In genomic region chr6:136989591-136990578, GRCh38 we compare ENCODE assay signal across 9 cellular contexts. TPM values are rescaled to one million over a fixed set of nuclear protein-coding genes. Genes with fewer than 3 reads are reported as not detected.
DNase-seq lines count a peak whose midpoint lies in the region; ATAC-seq, FAIRE-seq and TF ChIP-seq lines count a peak whose summit lies in the region.
"Had no signal": no experiment of that assay in that cellular context is flagged by ENCODE, and none has a peak within 500 bp of the region (broad histone marks: within the 10 kb centered on the region; RNA-seq: fewer than 3 reads in every experiment).

No MANE protein-coding gene starts in this region.

- H3K27ac ChIP-seq in ascending aorta = no peak overlapping the region

- no peaks in the 10 kb centered on the region for H3K27me3 ChIP-seq in ascending aorta

- no peaks in the 10 kb centered on the region for H3K9me3 Mint-ChIP-seq in stimulated activated memory B cell treated with anti-CD40 and anti-IgM and Interleukin-4, amounts not matched to agents 10 μg/mL and 1 μg/mL and 100 μg/mL, for 72 hours
- H3K9me3 Mint-ChIP-seq: activated naive CD8-positive, alpha-beta T cell treated with anti-CD3 and anti-CD28 coated beads, Interleukin-2, amount 10 ng/mL, durations not matched to agents 7 days and 5 days had no signal

- peak; percentile 24 for ATAC-seq in stimulated activated memory B cell treated with anti-CD40 and anti-IgM and Interleukin-4, amounts not matched to agents 10 μg/mL and 1 μg/mL and 100 μg/mL, for 72 hours
- ATAC-seq in HG03039 (IDR thresholded peaks at IDR 0.05; ENCODE audit: unreplicated experiment) = no peak

- FAIRE-seq in HTR-8/SVneo (lab: Jason Lieb, UNC) (no peak), GM12892 (lab: Jason Lieb, UNC) (no peak)

- no peaks in the 10 kb centered on the region for H3K9me3 ChIP-seq in ascending aorta

- no peak for TF ChIP-seq POLR2A in GM12892 (IDR thresholded peaks at IDR 0.05; ENCODE audit: low read depth, low read length)

- H3K4me3 Mint-ChIP-seq in stimulated activated memory B cell treated with anti-CD40 and anti-IgM and Interleukin-4, amounts not matched to agents 10 μg/mL and 1 μg/mL and 100 μg/mL, for 72 hours = peak overlapping the region; percentile 19
- H3K4me3 Mint-ChIP-seq: activated naive CD8-positive, alpha-beta T cell treated with anti-CD3 and anti-CD28 coated beads, Interleukin-2, amount 10 ng/mL, durations not matched to agents 7 days and 5 days had no signal

- intact Hi-C loops in ascending aorta (cut with DNase I) = no loop called here

- DNase-seq in HTR-8/SVneo (ENCODE audit: insufficient read length, low spot score) (peak; percentile 42), ascending aorta (ENCODE audit: low spot score in 2 of 2) (no peak), iPS-NIHi11 (ENCODE audit: low spot score) (peak; percentile 74), GM12892 (ENCODE audit: insufficient read length) (no peak), AG08395 (ENCODE audit: low spot score) (no peak), OCI-M2 (lab: John Stamatoyannopoulos, UW; ENCODE audit: unreplicated experiment) (no peak)
- DNase-seq: activated naive CD8-positive, alpha-beta T cell treated with anti-CD3 and anti-CD28 coated beads, Interleukin-2, amount 10 ng/mL, durations not matched to agents 7 days and 5 days had no signal

- H3K4me1 Mint-ChIP-seq in stimulated activated memory B cell treated with anti-CD40 and anti-IgM and Interleukin-4, amounts not matched to agents 10 μg/mL and 1 μg/mL and 100 μg/mL, for 72 hours = peaks cover 11% of the 10 kb centered on the region

- H3K36me3 ChIP-seq in ascending aorta = no peaks in the 10 kb centered on the region

- no peaks in the 10 kb centered on the region for H3K36me3 Mint-ChIP-seq in stimulated activated memory B cell treated with anti-CD40 and anti-IgM and Interleukin-4, amounts not matched to agents 10 μg/mL and 1 μg/mL and 100 μg/mL, for 72 hours
- H3K36me3 Mint-ChIP-seq: activated naive CD8-positive, alpha-beta T cell treated with anti-CD3 and anti-CD28 coated beads, Interleukin-2, amount 10 ng/mL, durations not matched to agents 7 days and 5 days had no signal

- H3K4me3 ChIP-seq in ascending aorta = peak overlapping the region; percentile 34 to 53

- no peak for TF ChIP-seq CTCF in ascending aorta (IDR thresholded peaks at IDR 0.05)

- H3K4me1 ChIP-seq in ascending aorta = no peaks in the 10 kb centered on the region

- peaks cover 66% of the 10 kb centered on the region for H3K27me3 Mint-ChIP-seq in stimulated activated memory B cell treated with anti-CD40 and anti-IgM and Interleukin-4, amounts not matched to agents 10 μg/mL and 1 μg/mL and 100 μg/mL, for 72 hours

- H3K27ac Mint-ChIP-seq in stimulated activated memory B cell treated with anti-CD40 and anti-IgM and Interleukin-4, amounts not matched to agents 10 μg/mL and 1 μg/mL and 100 μg/mL, for 72 hours = no peak overlapping the region
- H3K27ac Mint-ChIP-seq: activated naive CD8-positive, alpha-beta T cell treated with anti-CD3 and anti-CD28 coated beads, Interleukin-2, amount 10 ng/mL, durations not matched to agents 7 days and 5 days had no signal

RNA-seq across cellular contexts. Expression of gene IL20RA, which starts 54.9 kb away (rescaled TPM):
- not detected for total RNA-seq in ascending aorta
- polyA plus RNA-seq in GM12892 (2012; ENCODE audit: missing spikeins) = not detected
- total RNA-seq: activated naive CD8-positive, alpha-beta T cell treated with anti-CD3 and anti-CD28 coated beads, Interleukin-2, amount 10 ng/mL, durations not matched to agents 7 days and 5 days had no signal

Comparison
In these comparisons a context has a peak if more than half of its experiments do, and no peak if none do; other contexts are left out.
1. DNase-seq: peak in HTR-8/SVneo (single experiment) and iPS-NIHi11 (single experiment); none in ascending aorta (0 of 2), GM12892 (single experiment), AG08395 (single experiment) and OCI-M2 (single experiment).